Comparison of ENCODE assay signal across 8 cellular contexts in genomic region chr14:51776102-51776894, GRCh38.
DNase-seq lines count a peak whose midpoint lies in the region; ATAC-seq and TF ChIP-seq lines count a peak whose summit lies in the region.

No MANE protein-coding gene starts in this region.

- ATAC-seq in natural killer cell (peak; percentile 47 to 59 (median 57)), SK-N-SH treated with all-trans-retinoic acid at 6 μM for 48 hours (peak; percentile 89), HG03342 (IDR thresholded peaks at IDR 0.05; ENCODE audit: unreplicated experiment) (no peak)
- no peak for ATAC-seq in natural killer cell treated with Interleukin-12 subunit alpha and Interleukin-12 subunit beta and Interleukin-15 and Interleukin-18, amount 100 ng/mL, for 72 hours

- peak overlapping the region in 1 of 2 donors; percentile 41 for H3K4me3 ChIP-seq in cardiac fibroblast (replicated peaks in 1 of 2; ENCODE audit: low read depth in 2 of 2, low read length in 2 of 2)

- no peaks in the 10 kb centered on the region for H3K36me3 Mint-ChIP-seq in natural killer cell
- H3K36me3 Mint-ChIP-seq in natural killer cell treated with Interleukin-12 subunit alpha and Interleukin-12 subunit beta and Interleukin-15 and Interleukin-18, amount 100 ng/mL, for 72 hours: no peaks in the 10 kb centered on the region

- intact Hi-C loops in natural killer cell (cut with micrococcal nuclease): loop anchor here (1.0 kb wide), 2 partner anchors 221 to 493 kb away; no protein-coding TSS in a partner anchor

- no peak overlapping the region for H3K4me3 Mint-ChIP-seq in natural killer cell
- no peak overlapping the region for H3K4me3 Mint-ChIP-seq in natural killer cell treated with Interleukin-12 subunit alpha and Interleukin-12 subunit beta and Interleukin-15 and Interleukin-18, amount 100 ng/mL, for 72 hours

- DNase-seq in natural killer cell (no peak), cardiac fibroblast (ENCODE audit: low read depth in 2 of 2) (peak; percentile 86 to 87), iris pigment epithelial cell (ENCODE audit: low read depth) (peak; percentile 77)
- DNase-seq in natural killer cell treated with Interleukin-12 subunit alpha and Interleukin-12 subunit beta and Interleukin-15 and Interleukin-18, amount 100 ng/mL, for 72 hours (ENCODE audit: low spot score): no peak
- peak; percentile 8 to 12 for DNase-seq in stimulated activated CD4-positive, alpha-beta T cell treated with anti-CD3 and anti-CD28 coated beads, Interleukin-4, amount 100 ng/mL, for 48 hours (ENCODE audit: low read depth in 2 of 2)

- peaks cover 0 to 18% of the 10 kb centered on the region in 2 donors for H3K27me3 Mint-ChIP-seq in natural killer cell (ENCODE audit: low read depth in 2 of 2)
- peaks cover 8 to 9% of the 10 kb centered on the region in 2 donors for H3K27me3 Mint-ChIP-seq in natural killer cell treated with Interleukin-12 subunit alpha and Interleukin-12 subunit beta and Interleukin-15 and Interleukin-18, amount 100 ng/mL, for 72 hours

- H3K27ac Mint-ChIP-seq in natural killer cell: no peak overlapping the region
- no peak overlapping the region for H3K27ac Mint-ChIP-seq in natural killer cell treated with Interleukin-12 subunit alpha and Interleukin-12 subunit beta and Interleukin-15 and Interleukin-18, amount 100 ng/mL, for 72 hours

- peaks cover 17 to 24% of the 10 kb centered on the region in 2 donors for H3K4me1 Mint-ChIP-seq in natural killer cell
- H3K4me1 Mint-ChIP-seq in natural killer cell treated with Interleukin-12 subunit alpha and Interleukin-12 subunit beta and Interleukin-15 and Interleukin-18, amount 100 ng/mL, for 72 hours (ENCODE audit: low read depth in 2 of 2): peaks cover 11 to 13% of the 10 kb centered on the region in 2 donors

- peak; percentile 46 for TF ChIP-seq CTCF in natural killer cell (IDR thresholded peaks at IDR 0.05)
- TF ChIP-seq CTCF in LNCAP (IDR thresholded peaks at IDR 0.05): peak; percentile 65
- peak; percentile 78 for TF ChIP-seq CTCF in cardiac fibroblast (IDR thresholded peaks at IDR 0.05; ENCODE audit: low read depth, low read length)

- no peaks in the 10 kb centered on the region for H3K9me3 Mint-ChIP-seq in natural killer cell
- H3K9me3 Mint-ChIP-seq in natural killer cell treated with Interleukin-12 subunit alpha and Interleukin-12 subunit beta and Interleukin-15 and Interleukin-18, amount 100 ng/mL, for 72 hours: no peaks in the 10 kb centered on the region

TF ChIP-seq in SK-N-SH treated with all-trans-retinoic acid at 6 μM for 48 hours, 23 proteins besides CTCF, POLR2A, EP300 and RAD21:
- no peak for TF ChIP-seq CREB5 (CRISPR knock-in tag; IDR thresholded peaks at IDR 0.05; ENCODE audit: low read depth)
- TF ChIP-seq POU6F1 (CRISPR knock-in tag; IDR thresholded peaks at IDR 0.05; ENCODE audit: borderline replicate concordance, low read depth): no peak
- no peak for TF ChIP-seq SNAI2 (CRISPR knock-in tag; IDR thresholded peaks at IDR 0.05)
- TF ChIP-seq PATZ1 (CRISPR knock-in tag; IDR thresholded peaks at IDR 0.05; ENCODE audit: borderline replicate concordance): no peak
- no peak for TF ChIP-seq BACH2 (CRISPR knock-in tag; IDR thresholded peaks at IDR 0.05; ENCODE audit: borderline replicate concordance)
- no peak for TF ChIP-seq ZC3H10 (CRISPR knock-in tag; IDR thresholded peaks at IDR 0.05)
- no peak for TF ChIP-seq ZNF565 (CRISPR knock-in tag; conservative IDR thresholded peaks at IDR 0.05; ENCODE audit: low read depth)
- no peak for TF ChIP-seq RARB (CRISPR knock-in tag; IDR thresholded peaks at IDR 0.05)
- no peak for TF ChIP-seq ISL1 (CRISPR knock-in tag; IDR thresholded peaks at IDR 0.05)
- no peak for TF ChIP-seq ZNF70 (CRISPR knock-in tag; IDR thresholded peaks at IDR 0.05)
- TF ChIP-seq ARNTL (CRISPR knock-in tag; IDR thresholded peaks at IDR 0.05; ENCODE audit: borderline replicate concordance, low read depth): no peak
- TF ChIP-seq ESRRG (CRISPR knock-in tag; IDR thresholded peaks at IDR 0.05): no peak
- no peak for TF ChIP-seq TOX (CRISPR knock-in tag; IDR thresholded peaks at IDR 0.05; ENCODE audit: borderline replicate concordance)
- TF ChIP-seq ZFP3 (CRISPR knock-in tag; IDR thresholded peaks at IDR 0.05): no peak
- TF ChIP-seq GLIS3 (CRISPR knock-in tag; IDR thresholded peaks at IDR 0.05): no peak
- TF ChIP-seq CSDC2 (CRISPR knock-in tag; IDR thresholded peaks at IDR 0.05): no peak
- TF ChIP-seq ZNF8 (CRISPR knock-in tag; IDR thresholded peaks at IDR 0.05): no peak
- no peak for TF ChIP-seq CSRNP3 (CRISPR knock-in tag; IDR thresholded peaks at IDR 0.05)
- no peak for TF ChIP-seq OSR1 (CRISPR knock-in tag; IDR thresholded peaks at IDR 0.05)
- TF ChIP-seq TCF4 (CRISPR knock-in tag; IDR thresholded peaks at IDR 0.05; ENCODE audit: borderline replicate concordance): no peak

Comparison
In these comparisons a context has a peak if more than half of its experiments do, and no peak if none do; other contexts are left out.
1. ATAC-seq: peak in natural killer cell (3 of 3) and SK-N-SH treated with all-trans-retinoic acid at 6 μM for 48 hours (single experiment); none in natural killer cell treated with Interleukin-12 subunit alpha and Interleukin-12 subunit beta and Interleukin-15 and Interleukin-18, amount 100 ng/mL, for 72 hours (0 of 2) and HG03342 (single experiment).
2. DNase-seq: peak in cardiac fibroblast (2 of 2), iris pigment epithelial cell (single experiment) and stimulated activated CD4-positive, alpha-beta T cell treated with anti-CD3 and anti-CD28 coated beads, Interleukin-4, amount 100 ng/mL, for 48 hours (2 of 2); none in natural killer cell (single experiment) and natural killer cell treated with Interleukin-12 subunit alpha and Interleukin-12 subunit beta and Interleukin-15 and Interleukin-18, amount 100 ng/mL, for 72 hours (single experiment).
3. Peak in every context shown above with its lines, with median percentiles within 50 percentile points of each other: CTCF ChIP-seq.